ENCODE assay signal across 8 cellular contexts in the genomic region with DNA sequence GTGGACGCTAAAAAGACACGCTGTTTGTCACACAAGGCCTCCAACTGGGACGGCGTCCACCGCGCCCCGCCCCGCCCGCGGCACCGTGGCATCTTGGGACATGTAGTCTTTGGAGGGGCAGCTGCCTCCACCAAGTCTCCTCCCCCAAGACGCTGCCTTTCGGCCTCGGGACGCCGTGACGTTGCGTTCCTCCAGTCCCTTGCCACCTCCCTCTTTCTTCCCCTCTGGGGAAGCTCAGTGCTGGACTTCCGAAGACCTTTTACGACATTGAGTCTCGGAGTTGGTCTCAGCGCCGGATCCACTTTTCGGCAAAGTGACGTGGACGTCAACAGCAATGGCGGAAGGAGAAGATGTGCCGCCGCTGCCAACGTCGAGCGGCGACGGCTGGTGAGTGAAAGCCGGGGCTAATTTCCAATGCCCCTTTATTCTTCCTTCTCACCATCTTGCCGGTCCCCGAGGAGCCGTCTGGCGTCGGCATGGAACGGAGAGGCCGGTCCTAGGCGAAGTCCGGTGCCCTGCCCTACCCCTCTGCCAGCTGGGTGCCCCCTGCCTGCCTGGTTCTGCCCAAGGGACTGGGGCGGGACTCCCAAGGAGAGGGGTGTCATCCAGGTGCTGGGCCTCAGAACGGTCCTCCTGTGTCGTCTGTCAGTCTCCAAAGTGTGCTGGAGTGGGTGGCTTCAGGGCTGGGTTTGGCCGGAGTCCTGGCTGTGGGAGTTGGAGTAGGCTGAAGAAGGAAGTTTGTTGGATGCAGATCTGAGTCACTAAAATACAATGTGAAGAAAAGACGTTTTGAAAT. TPM values are rescaled to one million over a fixed set of nuclear protein-coding genes. Genes with fewer than 3 reads are reported as not detected.
DNase-seq lines count a peak whose midpoint lies in the region; ATAC-seq and TF ChIP-seq lines count a peak whose summit lies in the region.

TBC1D23 (plus strand) TSS at position 308 of the 796 bp plus-strand sequence; CDS start at position 335, 27 bp downstream.

- ATAC-seq in GM19351 (IDR thresholded peaks at IDR 0.05; ENCODE audit: unreplicated experiment) (peak; percentile 100), HG03521 (IDR thresholded peaks at IDR 0.05; ENCODE audit: unreplicated experiment) (peak; percentile 100)

- peak within 1 kb of the TSS; percentile 96 for H3K27ac Mint-ChIP-seq in activated CD4-positive, alpha-beta T cell treated with anti-CD3 and anti-CD28 coated beads, Interleukin-2, amount 10 ng/mL, durations not matched to agents 7 days and 5 days

- H3K9me3 Mint-ChIP-seq in activated CD4-positive, alpha-beta T cell treated with anti-CD3 and anti-CD28 coated beads, Interleukin-2, amount 10 ng/mL, durations not matched to agents 7 days and 5 days = no peaks in the 10 kb centered on the region

- no peak for TF ChIP-seq CTCF in coronary artery (IDR thresholded peaks at IDR 0.05)

- peak within 1 kb of the TSS; percentile 89 for H3K4me3 Mint-ChIP-seq in activated CD4-positive, alpha-beta T cell treated with anti-CD3 and anti-CD28 coated beads, Interleukin-2, amount 10 ng/mL, durations not matched to agents 7 days and 5 days

- H4K20me1 ChIP-seq in BLaER1 treated with 17β-estradiol and CSF1 and Interleukin-3, amounts not matched to agents 10 nM and 100 nM = peaks cover 10 to 38% (median 19%) of the 10 kb centered on the region in 11 experiments; a peak in 14 of 22 replicates

- POLR2A ChIA-PET in activated CD4-positive, alpha-beta T cell treated with anti-CD3 and anti-CD28 coated beads, Interleukin-2, amount 10 ng/mL, durations not matched to agents 7 days and 5 days (lab: Charles Lee) = interaction anchor here (0.6 kb wide), 1 partner anchor 1406 kb away, joined by 3 read pairs; no protein-coding TSS in a partner anchor

- no peaks in the 10 kb centered on the region for H3K27me3 Mint-ChIP-seq in activated CD4-positive, alpha-beta T cell treated with anti-CD3 and anti-CD28 coated beads, Interleukin-2, amount 10 ng/mL, durations not matched to agents 7 days and 5 days

- peaks cover 45% of the 10 kb centered on the region for H3K4me1 Mint-ChIP-seq in activated CD4-positive, alpha-beta T cell treated with anti-CD3 and anti-CD28 coated beads, Interleukin-2, amount 10 ng/mL, durations not matched to agents 7 days and 5 days

- CTCF ChIA-PET in activated CD4-positive, alpha-beta T cell treated with anti-CD3 and anti-CD28 coated beads, Interleukin-2, amount 10 ng/mL, durations not matched to agents 7 days and 5 days (lab: Charles Lee) = interaction anchor here (0.6 to 1.4 kb wide), 10 partner anchors 9 to 1313 kb away, joined by 3 to 4 read pairs (median 3); partner anchors contain the start of genes CMSS1 and PCNP

- peak within 1 kb of the TSS; percentile 79 to 96 (median 89) for H3K27ac ChIP-seq in BLaER1 treated with 17β-estradiol and CSF1 and Interleukin-3, amounts not matched to agents 10 nM and 100 nM
- H3K27ac ChIP-seq in coronary artery (peak within 1 kb of the TSS; percentile 99), layer of hippocampus (ENCODE audit: low read depth, low read length) (peak within 1 kb of the TSS; percentile 96)

- DNase-seq in NCI-H69 (lab: John Stamatoyannopoulos, UW) (peak; percentile 98), coronary artery (ENCODE audit: low spot score) (peak; percentile 100)
- peak; percentile 98 for DNase-seq in activated CD4-positive, alpha-beta T cell treated with anti-CD3 and anti-CD28 coated beads, Interleukin-2, amount 10 ng/mL, durations not matched to agents 7 days and 5 days
- peak; percentile 93 for DNase-seq in stimulated activated CD4-positive, alpha-beta T cell treated with anti-CD3 and anti-CD28 coated beads, Interleukin-1b, Interleukin-23, amount 100 ng/mL, for 4 hours (ENCODE audit: low read depth in 2 of 2)

- no peaks in the 10 kb centered on the region for H3K9me3 ChIP-seq in BLaER1 treated with 17β-estradiol and CSF1 and Interleukin-3, amounts not matched to agents 10 nM and 100 nM (replicated peaks in 1 of 11)

- H3K4me1 ChIP-seq in BLaER1 treated with 17β-estradiol and CSF1 and Interleukin-3, amounts not matched to agents 10 nM and 100 nM = peaks cover 19 to 43% (median 32%) of the 10 kb centered on the region in 10 experiments

- H3K9ac ChIP-seq in BLaER1 treated with 17β-estradiol and CSF1 and Interleukin-3, amounts not matched to agents 10 nM and 100 nM = peak within 1 kb of the TSS; percentile 87 to 97 (median 91)

- peak within 1 kb of the TSS; percentile 83 to 97 (median 94) for H3K4me2 ChIP-seq in BLaER1 treated with 17β-estradiol and CSF1 and Interleukin-3, amounts not matched to agents 10 nM and 100 nM

- no peaks in the 10 kb centered on the region for H3K36me3 ChIP-seq in BLaER1 treated with 17β-estradiol and CSF1 and Interleukin-3, amounts not matched to agents 10 nM and 100 nM

- H3K36me3 Mint-ChIP-seq in activated CD4-positive, alpha-beta T cell treated with anti-CD3 and anti-CD28 coated beads, Interleukin-2, amount 10 ng/mL, durations not matched to agents 7 days and 5 days (ENCODE audit: low read depth) = peaks cover 2% of the 10 kb centered on the region

- peak within 1 kb of the TSS; percentile 82 to 99 (median 92) for H3K4me3 ChIP-seq in BLaER1 treated with 17β-estradiol and CSF1 and Interleukin-3, amounts not matched to agents 10 nM and 100 nM
- peak within 1 kb of the TSS; percentile 98 for H3K4me3 ChIP-seq in coronary artery

- no peaks in the 10 kb centered on the region for H3K27me3 ChIP-seq in BLaER1 treated with 17β-estradiol and CSF1 and Interleukin-3, amounts not matched to agents 10 nM and 100 nM
- no peaks in the 10 kb centered on the region for H3K27me3 ChIP-seq in layer of hippocampus (ENCODE audit: control insufficient read depth, insufficient read depth, low read length)

RNA-seq across cellular contexts. Expression of gene TBC1D23, which starts in this region (rescaled TPM):
- 10 to 100 TPM; 28.2 to 28.6 TPM for total RNA-seq in activated CD4-positive, alpha-beta T cell treated with anti-CD3 and anti-CD28 coated beads, Interleukin-2, amount 10 ng/mL, durations not matched to agents 7 days and 5 days

Comparison
In these comparisons a context has a peak if more than half of its experiments do, and no peak if none do; other contexts are left out.
1. Peak in every context shown above with its lines: DNase-seq, ATAC-seq, H3K4me3 ChIP-seq and H3K27ac ChIP-seq.